Comparison of ENCODE assay signal across 20 cellular contexts in the genomic region with DNA sequence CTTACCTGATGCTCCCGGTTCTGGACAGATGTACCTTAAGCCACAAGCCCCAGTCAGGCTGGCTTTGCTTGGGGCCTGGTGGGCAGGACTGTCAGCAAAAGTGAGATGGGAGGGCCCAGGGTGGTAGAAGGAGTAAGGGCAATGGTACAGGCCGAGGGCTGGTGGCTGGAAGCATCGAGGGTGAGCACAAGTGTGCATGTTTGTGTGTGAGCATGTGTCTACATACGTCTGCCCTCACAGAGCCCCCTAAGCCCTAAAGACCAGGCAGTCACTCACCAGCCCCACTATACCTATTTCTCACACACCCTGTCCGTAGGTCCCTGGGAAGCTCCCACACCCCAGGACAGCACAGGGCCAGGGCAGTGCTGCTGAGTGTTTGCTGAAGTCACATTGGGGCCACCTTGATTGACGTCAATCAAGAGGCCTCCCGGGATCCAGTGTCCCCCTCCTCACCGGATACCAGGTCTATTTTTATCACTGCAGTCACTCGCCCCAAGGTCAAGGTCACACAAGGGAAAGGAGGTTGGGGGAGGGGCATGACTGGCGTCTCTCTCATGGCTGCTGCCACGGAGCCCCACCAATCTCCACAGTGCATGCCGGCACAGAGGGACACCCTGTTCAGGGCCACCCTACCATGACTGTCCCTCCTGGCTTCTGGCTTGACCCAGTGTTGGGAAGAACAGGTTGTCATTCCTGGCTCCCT. TPM values are rescaled to one million over a fixed set of nuclear protein-coding genes. Genes with fewer than 3 reads are reported as not detected.
DNase-seq lines count a peak whose midpoint lies in the region; ATAC-seq and TF ChIP-seq lines count a peak whose summit lies in the region.
"Had no signal": no experiment of that assay in that cellular context is flagged by ENCODE, and none has a peak within 500 bp of the region (broad histone marks: within the 10 kb centered on the region; RNA-seq: fewer than 3 reads in every experiment).

No MANE protein-coding gene starts in this region.

- no peak overlapping the region for H2BK15ac ChIP-seq in IMR-90 (ENCODE audit: low read depth, low read length)

- H3K4me3 ChIP-seq in IMR-90 (ENCODE audit: insufficient read depth, low read depth, low read length), result no peak overlapping the region
- H3K4me3 ChIP-seq in PC-3 (ENCODE audit: low read length), result no peak overlapping the region
- H3K4me3 ChIP-seq: body of pancreas, MG63, mucosa of descending colon had no signal

- no TSS peak for BruUV-seq in IMR-90 (replicated peaks; lab: Mats Ljungman, UMichigan)
- BruUV-seq in PC-3 (replicated peaks; lab: Mats Ljungman, UMichigan), result no TSS peak

- H4K91ac ChIP-seq in IMR-90 (ENCODE audit: insufficient read depth, low read depth, low read length), result no peak overlapping the region

- CTCF ChIA-PET in IMR-90 (lab: Yijun Ruan, JAX), result no interaction called here
- CTCF ChIA-PET in PC-3 (lab: Charles Lee), result no interaction called here

- no peak overlapping the region for H2BK5ac ChIP-seq in IMR-90 (ENCODE audit: low read depth, low read length, poor library complexity, severe bottlenecking)

- intact Hi-C loops in IMR-90 (cut with micrococcal nuclease) (no loop called here), left ventricle myocardium superior (cut with micrococcal nuclease) (no loop called here), sciatic nerve (cut with DNase I) (no loop called here), PC-3 (cut with micrococcal nuclease) (no loop called here)

- no peak overlapping the region for H4K5ac ChIP-seq in IMR-90 (ENCODE audit: low read depth, low read length)

- H3K4me1 ChIP-seq in IMR-90 (ENCODE audit: control insufficient read depth, insufficient read depth, low read length) (no peaks in the 10 kb centered on the region; the same call in 1 of the 2 replicates), PC-3 (ENCODE audit: insufficient read depth, low read length) (no peaks in the 10 kb centered on the region)

- in situ Hi-C loops in IMR-90 (cut with MboI; ENCODE audit: low sequenced_read_pairs), result no loop called here

- H3F3A ChIP-seq in PC-3 (ENCODE audit: low read length, unreplicated experiment), result no peaks in the 10 kb centered on the region

- no peak for TF ChIP-seq RAD21 in IMR-90 (IDR thresholded peaks at IDR 0.05; ENCODE audit: low read length)

- H3K79me1 ChIP-seq in IMR-90 (ENCODE audit: low read depth in 1 of 2, low read length in 2 of 2), result no peaks in the 10 kb centered on the region

- H2BK120ac ChIP-seq in IMR-90 (ENCODE audit: low read depth, low read length), result no peak overlapping the region

- no peak overlapping the region for H3K18ac ChIP-seq in IMR-90 (ENCODE audit: low read depth, low read length)

- H3K23ac ChIP-seq in IMR-90 (ENCODE audit: low read depth, low read length), result no peak overlapping the region

- POLR2A ChIA-PET in IMR-90 (lab: Charles Lee; ENCODE audit: unreplicated experiment) (no interaction called here), PC-3 (lab: Charles Lee; ENCODE audit: unreplicated experiment) (no interaction called here)

- dilution Hi-C loops in IMR-90 (cut with HindIII; ENCODE audit: low sequenced_read_pairs, unreplicated experiment), result no loop called here

- no peak overlapping the region for H3K4ac ChIP-seq in IMR-90 (ENCODE audit: low read depth, low read length)

- no peaks in the 10 kb centered on the region for H3K79me2 ChIP-seq in PC-3 (ENCODE audit: low read length)

- no peak for DNase-seq in IMR-90
- DNase-seq in activated naive CD4-positive, alpha-beta T cell treated with anti-CD3 and anti-CD28 coated beads, Interleukin-2, amount 50 U/mL, for 16 hours, result peak; percentile 7
- peak; percentile 76 for DNase-seq in left ventricle myocardium superior
- DNase-seq in sciatic nerve (ENCODE audit: low spot score), result peak; percentile 47
- DNase-seq in PC-3, result no peak
- DNase-seq in OCI-M2 (lab: John Stamatoyannopoulos, UW; ENCODE audit: unreplicated experiment), result no peak
- DNase-seq: activated gamma-delta T cell treated with Interleukin-2 at 50 U/mL for 16 hours; AML-193; foreskin melanocyte; MG63; NCI-H1694 treated with DMSO at 0.1 percent for 48 hours; NCI-H446 treated with DMSO at 0.1 percent for 48 hours; SHP77 treated with DMSO at 0.1 percent for 48 hours; stimulated activated CD4-positive, alpha-beta T cell treated with anti-CD3 and anti-CD28 coated beads, Interleukin-4, amount 100 ng/mL, for 24 hours had no signal

- no peak overlapping the region for H3K56ac ChIP-seq in IMR-90 (ENCODE audit: extremely low read depth, insufficient read depth, low read length)

- H3K4me2 ChIP-seq in IMR-90 (ENCODE audit: low read depth, low read length) (no peak overlapping the region), PC-3 (ENCODE audit: low read length) (no peak overlapping the region)

- H3K27ac ChIP-seq in IMR-90 (ENCODE audit: insufficient read depth, low read length) (no peak overlapping the region), PC-3 (ENCODE audit: low read length) (no peak overlapping the region)
- H3K27ac ChIP-seq: body of pancreas, epithelial cell of prostate had no signal

- H3K14ac ChIP-seq in IMR-90 (replicated peaks; ENCODE audit: low read depth, low read length), result no peak overlapping the region

- no peaks in the 10 kb centered on the region for H3K36me3 ChIP-seq in IMR-90 (ENCODE audit: control insufficient read depth, insufficient read depth, low read length)
- H3K36me3 ChIP-seq in PC-3 (ENCODE audit: low read depth, low read length), result no peaks in the 10 kb centered on the region
- H3K36me3 ChIP-seq: MG63 had no signal

- H3K9ac ChIP-seq in IMR-90 (ENCODE audit: low read depth, low read length) (no peak overlapping the region), PC-3 (ENCODE audit: low read length) (no peak overlapping the region)

- H2AFZ ChIP-seq in IMR-90 (replicated peaks; ENCODE audit: low read length, poor library complexity) (peak overlapping the region; percentile 0), PC-3 (ENCODE audit: low read length) (no peak overlapping the region)

- TF ChIP-seq CTCF in IMR-90 (conservative IDR thresholded peaks at IDR 0.05; ENCODE audit: low read depth, low read length) (no peak), PC-3 (conservative IDR thresholded peaks at IDR 0.05; ENCODE audit: low read depth, low read length) (no peak)

- H4K8ac ChIP-seq in IMR-90 (ENCODE audit: low read depth in 2 of 2, low read length in 2 of 2), result no peak overlapping the region

- TF ChIP-seq POLR2A in IMR-90 (IDR thresholded peaks at IDR 0.05; ENCODE audit: low read depth, low read length), result no peak

- H3K9me3 ChIP-seq in IMR-90 (ENCODE audit: control insufficient read depth, insufficient read depth, low read length), result no peaks in the 10 kb centered on the region
- H3K9me3 ChIP-seq in PC-3 (ENCODE audit: low read length), result no peaks in the 10 kb centered on the region
- H3K9me3 ChIP-seq: body of pancreas, MG63, mucosa of descending colon had no signal

- no peak for ATAC-seq in IMR-90 (ENCODE audit: low read depth)
- ATAC-seq in left ventricle myocardium superior, result peak; percentile 45
- no peak for ATAC-seq in sciatic nerve
- ATAC-seq in PC-3, result no peak
- no peak for ATAC-seq in GM21515 (IDR thresholded peaks at IDR 0.05; ENCODE audit: unreplicated experiment)
- ATAC-seq: body of pancreas, left colon, mucosa of descending colon had no signal

- WGBS in IMR-90 (ENCODE audit: extremely low coverage in 2 of 2, insufficient read length in 1 of 2), 2 experiments, result 100% methylated on average over 1 of the region's 12 CpGs; no CpG with 5 or more reads in 1 of the 2 experiments

- H3K27me3 ChIP-seq in IMR-90 (ENCODE audit: control insufficient read depth, insufficient read depth, low read length) (peaks cover 46% of the 10 kb centered on the region), PC-3 (ENCODE audit: low read length) (no peaks in the 10 kb centered on the region; the same call in 1 of the 2 replicates)
- H3K27me3 ChIP-seq: body of pancreas, MG63 had no signal

- H3K9me1 ChIP-seq in IMR-90 (ENCODE audit: insufficient read depth, low read length), result no peaks in the 10 kb centered on the region; the same call in 1 of the 2 replicates

- H2AK9ac ChIP-seq in IMR-90 (replicated peaks; ENCODE audit: low read depth, low read length, poor library complexity), result peak overlapping the region; percentile 50

- H4K20me1 ChIP-seq in IMR-90 (ENCODE audit: insufficient read depth, low read length) (no peaks in the 10 kb centered on the region), PC-3 (ENCODE audit: low read length) (no peaks in the 10 kb centered on the region)

- H2BK20ac ChIP-seq in IMR-90 (ENCODE audit: low read depth, low read length), result no peak overlapping the region

- H3K9me2 ChIP-seq in PC-3 (replicated peaks; ENCODE audit: low read length), result no peaks in the 10 kb centered on the region

- no peak overlapping the region for H2AK5ac ChIP-seq in IMR-90 (ENCODE audit: low read depth, low read length)

TF ChIP-seq in IMR-90, 13 proteins besides CTCF, POLR2A, EP300 and RAD21 (continues in another document):
- TF ChIP-seq, protein P1, sequence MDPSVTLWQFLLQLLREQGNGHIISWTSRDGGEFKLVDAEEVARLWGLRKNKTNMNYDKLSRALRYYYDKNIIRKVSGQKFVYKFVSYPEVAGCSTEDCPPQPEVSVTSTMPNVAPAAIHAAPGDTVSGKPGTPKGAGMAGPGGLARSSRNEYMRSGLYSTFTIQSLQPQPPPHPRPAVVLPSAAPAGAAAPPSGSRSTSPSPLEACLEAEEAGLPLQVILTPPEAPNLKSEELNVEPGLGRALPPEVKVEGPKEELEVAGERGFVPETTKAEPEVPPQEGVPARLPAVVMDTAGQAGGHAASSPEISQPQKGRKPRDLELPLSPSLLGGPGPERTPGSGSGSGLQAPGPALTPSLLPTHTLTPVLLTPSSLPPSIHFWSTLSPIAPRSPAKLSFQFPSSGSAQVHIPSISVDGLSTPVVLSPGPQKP (IDR thresholded peaks at IDR 0.05; ENCODE audit: borderline replicate concordance, low read depth, low read length), result no peak
- TF ChIP-seq RCOR1 (IDR thresholded peaks at IDR 0.05; ENCODE audit: insufficient replicate concordance, low read length), result no peak
- no peak for TF ChIP-seq RFX5 (IDR thresholded peaks at IDR 0.05; ENCODE audit: low read depth, low read length)
- no peak for TF ChIP-seq MXI1 (IDR thresholded peaks at IDR 0.05; ENCODE audit: borderline replicate concordance, low read depth, low read length)
- no peak for TF ChIP-seq FOS (IDR thresholded peaks at IDR 0.05; ENCODE audit: low read depth, low read length)
- no peak for TF ChIP-seq NFE2L2 (IDR thresholded peaks at IDR 0.05; ENCODE audit: low read depth, low read length)

RNA-seq across cellular contexts. Expression of a gene that starts 1.8 kb away (rescaled TPM):
- total RNA-seq in IMR-90 (2012; rRNA removed), result not detected in 2 replicates
- polyA plus RNA-seq in IMR-90 (2012; rRNA removed), result 0.09 TPM in 1 of 2 replicates, not detected in the other
- not detected in 2 replicates for polyA plus RNA-seq in IMR-90 (2012; cell fraction: cytosol; rRNA removed)
- polyA plus RNA-seq in IMR-90 (2012; cell fraction: nucleus; rRNA removed; ENCODE audit: low replicate concordance), result not detected in 2 replicates
- total RNA-seq in left ventricle myocardium superior, result 9,164 TPM
- 3.3 TPM for total RNA-seq in sciatic nerve
- not detected in 2 replicates for total RNA-seq in PC-3 (2014; rRNA removed)
- total RNA-seq: T-helper 1 cell treated with Interleukin-12 subunit alpha and Interleukin-12 subunit beta and Interleukin-4 antibody, amounts not matched to agents 30 ng/mL and 1 ng/mL, for 36 hours had no signal

RNA-seq across cellular contexts. Expression of a gene that starts 16.1 kb away (rescaled TPM):
- total RNA-seq in IMR-90 (2012; rRNA removed) (under 0.01 and 0.18 TPM in 2 replicates), left ventricle myocardium superior (13.0 TPM), sciatic nerve (6.6 TPM), PC-3 (2014; rRNA removed) (not detected in 2 replicates)
- 0.15 and 0.56 TPM in 2 replicates for polyA plus RNA-seq in IMR-90 (2012; rRNA removed)
- 0.24 and 0.28 TPM in 2 replicates for polyA plus RNA-seq in IMR-90 (2012; cell fraction: cytosol; rRNA removed)
- 0.23 and 0.77 TPM in 2 replicates for polyA plus RNA-seq in IMR-90 (2012; cell fraction: nucleus; rRNA removed; ENCODE audit: low replicate concordance)
- total RNA-seq: T-helper 1 cell treated with Interleukin-12 subunit alpha and Interleukin-12 subunit beta and Interleukin-4 antibody, amounts not matched to agents 30 ng/mL and 1 ng/mL, for 36 hours had no signal

Comparison
In these comparisons a context has a peak if more than half of its experiments do, and no peak if none do; other contexts are left out.
1. DNase-seq: peak in activated naive CD4-positive, alpha-beta T cell treated with anti-CD3 and anti-CD28 coated beads, Interleukin-2, amount 50 U/mL, for 16 hours (single experiment), left ventricle myocardium superior (single experiment) and sciatic nerve (single experiment); none in IMR-90 (single experiment), PC-3 (single experiment) and OCI-M2 (single experiment).
2. RNA of a gene that starts 1.8 kb away (total RNA-seq): 9,164 TPM in left ventricle myocardium superior (single experiment); 3.3 TPM in sciatic nerve (single experiment), not detected in IMR-90 and not detected in PC-3; every median in the first group is over 1,000 times any median in the second.